36 cellular contexts compared by ENCODE assay signal in the genomic region with DNA sequence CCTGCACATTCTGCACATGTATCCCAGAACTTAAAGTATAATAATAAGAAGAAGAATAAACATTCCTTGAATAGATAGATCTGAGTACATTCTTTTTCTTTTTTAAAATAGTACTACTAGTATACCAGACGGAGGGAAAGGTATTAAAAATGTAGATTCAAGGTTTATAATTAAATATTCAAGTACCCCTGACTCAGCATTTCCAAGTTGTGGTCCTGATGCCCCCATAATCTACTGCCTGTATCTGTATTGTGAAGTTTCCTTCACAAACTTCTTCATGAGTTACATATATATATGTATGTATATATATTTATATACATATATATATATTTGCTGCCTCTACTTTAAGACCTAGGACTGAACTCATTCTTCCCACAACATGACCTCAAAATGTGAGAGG. TPM values are rescaled to one million over a fixed set of nuclear protein-coding genes. Genes with fewer than 3 reads are reported as not detected.
"Had no signal": no experiment of that assay in that cellular context is flagged by ENCODE, and none has a peak within 500 bp of the region (broad histone marks: within the 10 kb centered on the region; RNA-seq: fewer than 3 reads in every experiment).

No MANE protein-coding gene starts in this region.

- DNase-seq: activated B cell treated with CpG ODN at 0.5 μM for 24 hours; activated CD4-positive, alpha-beta memory T cell treated with anti-CD3 and anti-CD28 coated beads for 36 hours; activated CD4-positive, alpha-beta T cell treated with anti-CD3 and anti-CD28 coated beads for 4 hours; activated CD4-positive, alpha-beta T cell treated with anti-CD3 and anti-CD28 coated beads, Interleukin-2, amount 10 ng/mL, durations not matched to agents 24 days and 14 days; activated CD4-positive, alpha-beta T cell treated with anti-CD3 and anti-CD28 coated beads, Interleukin-2, amount 50 U/mL, for 1 hour; activated CD4-positive, alpha-beta T cell treated with anti-CD3 and anti-CD28 coated beads, Interleukin-2, amount 50 U/mL, for 4 hours; activated CD4-positive, CD25-positive, alpha-beta regulatory T cell treated with anti-CD3 and anti-CD28 coated beads, Interleukin-2, amount 50 U/mL, for 72 hours; activated CD8-positive, alpha-beta memory T cell treated with anti-CD3 and anti-CD28 coated beads, Interleukin-2, amount 50 U/mL, for 4 hours; activated CD8-positive, alpha-beta T cell treated with anti-CD3 and anti-CD28 coated beads for 36 hours; activated effector memory CD4-positive, alpha-beta T cell treated with anti-CD3 and anti-CD28 coated beads, Interleukin-2, amount 50 U/mL, for 16 hours; activated gamma-delta T cell treated with Interleukin-2 at 50 U/mL for 16 hours; activated naive CD4-positive, alpha-beta T cell; activated naive CD4-positive, alpha-beta T cell treated with anti-CD3 and anti-CD28 coated beads for 36 hours; activated naive CD4-positive, alpha-beta T cell treated with anti-CD3 and anti-CD28 coated beads, Interleukin-2, amount 50 U/mL, for 16 hours; activated naive CD8-positive, alpha-beta T cell treated with anti-CD3 and anti-CD28 coated beads for 36 hours; activated T-cell treated with anti-CD3 and anti-CD28 coated beads for 4 hours; activated T-cell treated with anti-CD3 and anti-CD28 coated beads, Interleukin-2, amount 50 U/mL, for 1 hour; activated T-cell treated with anti-CD3 and anti-CD28 coated beads, Interleukin-2, amount 50 U/mL, for 4 hours; activated T-cell treated with anti-CD3 and anti-CD28 coated beads, Interleukin-2, amount 50 U/mL, for 72 hours; adrenal gland; amniotic stem cell; aorta; body of pancreas; brain microvascular endothelial cell; central memory CD4-positive, alpha-beta T cell; colonic mucosa; T-helper 2 cell; T-helper 9 cell had no signal

- H3K4me1 ChIP-seq: adrenal gland, breast epithelium had no signal

- H3K9me3 ChIP-seq: adrenal gland, body of pancreas, colonic mucosa had no signal

- H3K27ac Mint-ChIP-seq: activated B cell treated with CpG ODN at 0.5 μM for 24 hours; activated CD4-positive, alpha-beta memory T cell treated with anti-CD3 and anti-CD28 coated beads for 36 hours; activated CD4-positive, alpha-beta T cell treated with anti-CD3 and anti-CD28 coated beads, Interleukin-2, amount 10 ng/mL, durations not matched to agents 24 days and 14 days; activated CD8-positive, alpha-beta T cell treated with anti-CD3 and anti-CD28 coated beads for 36 hours; activated naive CD4-positive, alpha-beta T cell treated with anti-CD3 and anti-CD28 coated beads for 36 hours; activated naive CD4-positive, alpha-beta T cell treated with anti-CD3 and anti-CD28 coated beads, Interleukin-2, amount 50 U/mL, for 72 hours; activated naive CD8-positive, alpha-beta T cell treated with anti-CD3 and anti-CD28 coated beads for 36 hours; activated T-cell treated with anti-CD3 and anti-CD28 coated beads, Interleukin-2, amount 50 U/mL, for 72 hours; activated T-helper 1 cell treated with anti-CD3 and anti-CD28 coated beads, Interleukin-12 subunit alpha, Interleukin-12 subunit beta, Interleukin-2, Interleukin-4 antibody, amounts not matched to agents 30 ng/mL and 10 ng/mL and 1 ng/mL, durations not matched to agents 14 hours and 24 hours and 36 hours; activated T-helper 17 cell treated with anti-CD3 and anti-CD28 coated beads, Interleukin-2, amount 50 U/mL, for 72 hours; T-helper 2 cell treated with Interferon-gamma antibody and Interleukin-4, amounts not matched to agents 5 μg/mL and 100 μg/mL, for 36 hours had no signal

- H3K4me1 Mint-ChIP-seq: activated CD4-positive, alpha-beta T cell treated with anti-CD3 and anti-CD28 coated beads, Interleukin-2, amount 10 ng/mL, durations not matched to agents 24 days and 14 days; activated naive CD8-positive, alpha-beta T cell treated with anti-CD3 and anti-CD28 coated beads for 36 hours; activated T-helper 17 cell treated with anti-CD3 and anti-CD28 coated beads, Interleukin-2, amount 50 U/mL, for 72 hours had no signal

- FAIRE-seq: astrocyte, TTC549 had no signal

- H3K36me3 ChIP-seq: adrenal gland, brain microvascular endothelial cell, breast epithelium, colonic mucosa had no signal

- ATAC-seq: activated CD8-positive, alpha-beta T cell treated with anti-CD3 and anti-CD28 coated beads for 36 hours; activated naive CD4-positive, alpha-beta T cell treated with anti-CD3 and anti-CD28 coated beads, Interleukin-2, amount 50 U/mL, for 72 hours; activated T-cell treated with anti-CD3 and anti-CD28 coated beads, Interleukin-2, amount 50 U/mL, for 4 hours; activated T-cell treated with anti-CD3 and anti-CD28 coated beads, Interleukin-2, amount 50 U/mL, for 72 hours; activated T-helper 17 cell treated with anti-CD3 and anti-CD28 coated beads, Interleukin-2, amount 50 U/mL, for 72 hours; body of pancreas had no signal

- H3K4me3 ChIP-seq: adrenal gland, body of pancreas, breast epithelium, colonic mucosa had no signal

- H3K4me3 Mint-ChIP-seq: activated B cell treated with CpG ODN at 0.5 μM for 24 hours; activated CD4-positive, alpha-beta memory T cell treated with anti-CD3 and anti-CD28 coated beads for 36 hours; activated CD4-positive, alpha-beta T cell treated with anti-CD3 and anti-CD28 coated beads, Interleukin-2, amount 10 ng/mL, durations not matched to agents 24 days and 14 days; activated CD8-positive, alpha-beta T cell treated with anti-CD3 and anti-CD28 coated beads for 36 hours; activated naive CD4-positive, alpha-beta T cell treated with anti-CD3 and anti-CD28 coated beads for 36 hours; activated naive CD8-positive, alpha-beta T cell treated with anti-CD3 and anti-CD28 coated beads for 36 hours; activated T-cell treated with anti-CD3 and anti-CD28 coated beads, Interleukin-2, amount 50 U/mL, for 4 hours; activated T-cell treated with anti-CD3 and anti-CD28 coated beads, Interleukin-2, amount 50 U/mL, for 72 hours; activated T-helper 1 cell treated with anti-CD3 and anti-CD28 coated beads, Interleukin-12 subunit alpha, Interleukin-12 subunit beta, Interleukin-2, Interleukin-4 antibody, amounts not matched to agents 30 ng/mL and 10 ng/mL and 1 ng/mL, durations not matched to agents 14 hours and 24 hours and 36 hours; activated T-helper 17 cell treated with anti-CD3 and anti-CD28 coated beads, Interleukin-2, amount 50 U/mL, for 72 hours; T-helper 2 cell treated with Interferon-gamma antibody and Interleukin-4, amounts not matched to agents 5 μg/mL and 100 μg/mL, for 36 hours had no signal

- H3K36me3 Mint-ChIP-seq: activated CD4-positive, alpha-beta memory T cell treated with anti-CD3 and anti-CD28 coated beads for 36 hours; activated naive CD4-positive, alpha-beta T cell treated with anti-CD3 and anti-CD28 coated beads, Interleukin-2, amount 50 U/mL, for 72 hours; activated naive CD8-positive, alpha-beta T cell treated with anti-CD3 and anti-CD28 coated beads for 36 hours had no signal

- H3K9me3 Mint-ChIP-seq: activated B cell treated with CpG ODN at 0.5 μM for 24 hours; activated CD4-positive, alpha-beta memory T cell treated with anti-CD3 and anti-CD28 coated beads for 36 hours; activated CD4-positive, alpha-beta T cell treated with anti-CD3 and anti-CD28 coated beads, Interleukin-2, amount 10 ng/mL, durations not matched to agents 24 days and 14 days; activated naive CD4-positive, alpha-beta T cell treated with anti-CD3 and anti-CD28 coated beads, Interleukin-2, amount 50 U/mL, for 72 hours; activated naive CD8-positive, alpha-beta T cell treated with anti-CD3 and anti-CD28 coated beads for 36 hours; activated T-cell treated with anti-CD3 and anti-CD28 coated beads, Interleukin-2, amount 50 U/mL, for 4 hours; activated T-cell treated with anti-CD3 and anti-CD28 coated beads, Interleukin-2, amount 50 U/mL, for 72 hours; activated T-helper 1 cell treated with anti-CD3 and anti-CD28 coated beads, Interleukin-12 subunit alpha, Interleukin-12 subunit beta, Interleukin-2, Interleukin-4 antibody, amounts not matched to agents 30 ng/mL and 10 ng/mL and 1 ng/mL, durations not matched to agents 14 hours and 24 hours and 36 hours; activated T-helper 17 cell treated with anti-CD3 and anti-CD28 coated beads, Interleukin-2, amount 50 U/mL, for 72 hours had no signal

- H3K27me3 ChIP-seq: adrenal gland, body of pancreas, brain microvascular endothelial cell, breast epithelium, colonic mucosa had no signal

- H3K27ac ChIP-seq: adrenal gland, body of pancreas, brain microvascular endothelial cell, breast epithelium, colonic mucosa, VCaP had no signal

RNA-seq across cellular contexts. Expression of a gene that starts 14.0 kb away (rescaled TPM):
- total RNA-seq: activated CD4-positive, alpha-beta T cell treated with anti-CD3 and anti-CD28 coated beads, Interleukin-2, amount 10 ng/mL, durations not matched to agents 24 days and 14 days; activated naive CD4-positive, alpha-beta T cell treated with anti-CD3 and anti-CD28 coated beads for 36 hours; activated T-helper 1 cell treated with anti-CD3 and anti-CD28 coated beads, Interleukin-12 subunit alpha, Interleukin-12 subunit beta, Interleukin-2, Interleukin-4 antibody, amounts not matched to agents 30 ng/mL and 10 ng/mL and 1 ng/mL, durations not matched to agents 14 hours and 24 hours and 36 hours had no signal
